ENCODE assay signal across 1 cellular context in genomic region chr1:112369389-112370285, GRCh38.
TF ChIP-seq lines count a peak whose summit lies in the region.

No MANE protein-coding gene starts in this region.

TF ChIP-seq in HepG2, 621 proteins besides CTCF, POLR2A, EP300 and RAD21 (continued from another document):
- TF ChIP-seq ZNF280B (CRISPR knock-in tag; IDR thresholded peaks at IDR 0.05; ENCODE audit: borderline replicate concordance) (no peak), MAFK (conservative IDR thresholded peaks at IDR 0.05 in 1 of 2, IDR thresholded peaks at IDR 0.05 in 1 of 2; ENCODE audit: low read length in 2 of 2) (no peak), ZNF713 (CRISPR knock-in tag; IDR thresholded peaks at IDR 0.05) (no peak), ZNF546 (CRISPR knock-in tag; conservative IDR thresholded peaks at IDR 0.05) (no peak), AKNA (CRISPR knock-in tag; IDR thresholded peaks at IDR 0.05; ENCODE audit: borderline replicate concordance) (no peak), HNRNPLL (IDR thresholded peaks at IDR 0.05; ENCODE audit: low read depth, low read length, poor library complexity, severe bottlenecking) (peak; percentile 22), SALL2 (CRISPR knock-in tag; IDR thresholded peaks at IDR 0.05) (no peak), MXD4 (CRISPR knock-in tag; IDR thresholded peaks at IDR 0.05) (no peak), ZFAT (CRISPR knock-in tag; conservative IDR thresholded peaks at IDR 0.05) (no peak), NRL (CRISPR knock-in tag; IDR thresholded peaks at IDR 0.05; ENCODE audit: borderline replicate concordance) (0 out of 2 replicates have a peak, but pooled peaks have one; percentile 39), NFATC3 (CRISPR knock-in tag; IDR thresholded peaks at IDR 0.05) (no peak), PHF5A (CRISPR knock-in tag; IDR thresholded peaks at IDR 0.05; ENCODE audit: low read depth, unreplicated experiment) (no peak), NCOR1 (IDR thresholded peaks at IDR 0.05; ENCODE audit: borderline replicate concordance, low read length) (no peak), ERF (CRISPR knock-in tag; IDR thresholded peaks at IDR 0.05) (no peak), RXRA (CRISPR knock-in tag; IDR thresholded peaks at IDR 0.05) (0 out of 2 replicates have a peak, but pooled peaks have one; percentile 22), XRCC5 (optimal IDR thresholded peaks at IDR 0.05; ENCODE audit: low read length) (peak; percentile 82), MAZ (IDR thresholded peaks at IDR 0.05; ENCODE audit: borderline replicate concordance, low read depth, low read length) (0 out of 2 replicates have a peak, but pooled peaks have one; percentile 41), MAZ (CRISPR knock-in tag; IDR thresholded peaks at IDR 0.05; ENCODE audit: low read depth) (no peak), ZNF501 (CRISPR knock-in tag; IDR thresholded peaks at IDR 0.05) (peak; percentile 33; the same call in 1 of the 2 replicates), ZBTB3 (CRISPR knock-in tag; IDR thresholded peaks at IDR 0.05; ENCODE audit: borderline replicate concordance, low read depth) (no peak), ZNF331 (CRISPR knock-in tag; IDR thresholded peaks at IDR 0.05) (peak; percentile 23; the same call in 1 of the 2 replicates), EED (CRISPR knock-in tag; IDR thresholded peaks at IDR 0.05) (no peak), ZKSCAN5 (CRISPR knock-in tag; IDR thresholded peaks at IDR 0.05) (no peak)
TF ChIP-seq in HepG2: peak in this region for 45.
